8 cellular contexts compared by ENCODE assay signal in the genomic region with DNA sequence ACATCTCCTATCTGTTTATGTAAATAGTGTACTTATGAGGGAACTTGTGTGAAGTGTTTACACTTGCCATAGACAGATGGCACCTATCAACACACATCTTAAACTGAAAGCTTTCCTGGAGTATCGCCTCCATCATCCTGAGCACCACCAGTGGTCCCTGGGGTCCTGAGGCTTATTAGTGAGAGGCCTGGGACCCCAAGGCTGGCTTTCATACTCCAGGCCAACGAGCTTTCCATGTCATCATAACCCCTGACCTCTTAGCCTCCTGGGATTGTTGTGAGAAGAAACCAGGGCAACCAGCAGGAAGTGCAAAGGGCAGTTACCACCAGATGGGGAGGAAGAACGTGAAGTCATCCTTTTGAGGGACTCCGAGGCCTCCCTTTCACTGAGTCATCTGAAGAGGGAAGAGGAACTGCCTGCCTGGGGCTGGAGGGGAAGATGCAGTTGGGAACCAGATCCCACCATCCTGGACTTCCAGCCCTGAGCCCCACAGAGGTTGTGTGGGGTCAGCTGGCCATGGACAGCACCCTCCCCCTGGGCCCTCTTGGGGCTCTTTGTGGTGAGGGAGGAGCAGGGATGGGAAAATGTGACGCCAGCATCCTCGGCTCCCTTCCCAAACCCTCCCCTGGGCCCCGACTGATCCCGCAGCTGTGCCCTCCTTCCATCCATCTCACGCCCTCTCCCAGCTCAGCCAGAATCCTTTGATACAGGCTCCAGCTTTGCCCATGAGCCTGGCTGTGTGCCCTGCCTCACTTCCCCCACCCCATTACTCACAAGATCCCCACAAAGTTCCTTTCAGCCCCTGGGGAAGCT. TPM values are rescaled to one million over a fixed set of nuclear protein-coding genes. Genes with fewer than 3 reads are reported as not detected.
DNase-seq lines count a peak whose midpoint lies in the region; ATAC-seq and TF ChIP-seq lines count a peak whose summit lies in the region.

No MANE protein-coding gene starts in this region.

- no peak overlapping the region for H3K27ac ChIP-seq in OCI-LY7 (ENCODE audit: low read depth, low read length, poor library complexity, severe bottlenecking)

- no peak overlapping the region for H3K4me3 ChIP-seq in fibroblast of pulmonary artery (replicated peaks; ENCODE audit: low read depth, low read length)
- H3K4me3 ChIP-seq in OCI-LY7 (ENCODE audit: low read depth, low read length, poor library complexity, severe bottlenecking): no peak overlapping the region

- no peaks in the 10 kb centered on the region for H4K20me1 ChIP-seq in OCI-LY7 (ENCODE audit: insufficient read depth, low read length)

- CTCF ChIA-PET in OCI-LY7 (lab: Charles Lee; ENCODE audit: unreplicated experiment): no interaction called here

- no peaks in the 10 kb centered on the region for H3K9me2 ChIP-seq in OCI-LY7 (ENCODE audit: insufficient read depth, low read length)

- H3K79me2 ChIP-seq in OCI-LY7 (ENCODE audit: insufficient read depth, low read depth, low read length): no peaks in the 10 kb centered on the region

- no peak overlapping the region for H3K4me2 ChIP-seq in OCI-LY7 (ENCODE audit: low read length)

- DNase-seq in ELR (ENCODE audit: low read depth): peak; percentile 91
- DNase-seq in RPMI7951 (ENCODE audit: low read depth): peak; percentile 96
- peak; percentile 92 for DNase-seq in fibroblast of pulmonary artery (ENCODE audit: low read depth)
- peak; percentile 61 for DNase-seq in pons (ENCODE audit: low spot score)
- no peak for DNase-seq in OCI-LY7 (ENCODE audit: low spot score)
- DNase-seq in omental fat pad (ENCODE audit: low spot score): no peak
- no peak for DNase-seq in NCI-H748 (lab: John Stamatoyannopoulos, UW; ENCODE audit: unreplicated experiment)

- H2AFZ ChIP-seq in OCI-LY7 (ENCODE audit: low read length): no peak overlapping the region

- no peaks in the 10 kb centered on the region for H3K9me3 ChIP-seq in OCI-LY7 (ENCODE audit: low read length)

- POLR2A ChIA-PET in OCI-LY7 (lab: Charles Lee): no interaction called here

- peaks cover 19% of the 10 kb centered on the region for H3K4me1 ChIP-seq in OCI-LY7 (ENCODE audit: insufficient read depth, low read length, poor library complexity, severe bottlenecking)

- H3K36me3 ChIP-seq in OCI-LY7 (ENCODE audit: insufficient read depth, low read length): no peaks in the 10 kb centered on the region

- TF ChIP-seq CTCF in fibroblast of pulmonary artery (IDR thresholded peaks at IDR 0.05; ENCODE audit: low read length, missing control alignments): no peak
- no peak for TF ChIP-seq CTCF in OCI-LY7 (conservative IDR thresholded peaks at IDR 0.05; ENCODE audit: low read length)
- TF ChIP-seq CTCF in omental fat pad (IDR thresholded peaks at IDR 0.05): no peak

- intact Hi-C loops in OCI-LY7 (cut with micrococcal nuclease; ENCODE audit: unreplicated experiment): no loop called here

- ATAC-seq in GM19324 (IDR thresholded peaks at IDR 0.05; ENCODE audit: low FRiP score, unreplicated experiment) (no peak), omental fat pad (ENCODE audit: low FRiP score) (no peak)

- no TSS peak for BruUV-seq in OCI-LY7 (replicated peaks; lab: Mats Ljungman, UMichigan)

RNA-seq across cellular contexts. Expression of a gene that starts 5.8 kb away (rescaled TPM):
- 1.3 and 1.4 TPM in 2 replicates for total RNA-seq in RPMI7951 (2014; rRNA removed; shearing (Covaris generic))
- total RNA-seq in OCI-LY7 (2014; rRNA removed; shearing (Covaris generic)): 3.9 and 4.1 TPM in 2 replicates
- total RNA-seq in OCI-LY7 (2022) (10.8 and 12.2 TPM in 2 replicates), omental fat pad (10 to 100 TPM in 1 of 4 donors, 1 to 10 TPM in 3; 2.1 to 21.3 (median 6.6) TPM)

RNA-seq across cellular contexts. Expression of a gene that starts 22.3 kb away (rescaled TPM):
- 16.1 and 19.9 TPM in 2 replicates for total RNA-seq in RPMI7951 (2014; rRNA removed; shearing (Covaris generic))
- 28.8 and 32.9 TPM in 2 replicates for total RNA-seq in OCI-LY7 (2014; rRNA removed; shearing (Covaris generic))
- total RNA-seq in OCI-LY7 (2022): 23.0 and 30.0 TPM in 2 replicates
- 10 to 100 TPM; 12.8 to 24.7 (median 21.3) TPM for total RNA-seq in omental fat pad

Comparison
In these comparisons a context has a peak if more than half of its experiments do, and no peak if none do; other contexts are left out.
1. DNase-seq: peak in ELR (single experiment), RPMI7951 (single experiment), fibroblast of pulmonary artery (single experiment) and pons (single experiment); none in OCI-LY7 (single experiment), omental fat pad (single experiment) and NCI-H748 (single experiment).